ENCODE assay signal across 29 cellular contexts in the genomic region with DNA sequence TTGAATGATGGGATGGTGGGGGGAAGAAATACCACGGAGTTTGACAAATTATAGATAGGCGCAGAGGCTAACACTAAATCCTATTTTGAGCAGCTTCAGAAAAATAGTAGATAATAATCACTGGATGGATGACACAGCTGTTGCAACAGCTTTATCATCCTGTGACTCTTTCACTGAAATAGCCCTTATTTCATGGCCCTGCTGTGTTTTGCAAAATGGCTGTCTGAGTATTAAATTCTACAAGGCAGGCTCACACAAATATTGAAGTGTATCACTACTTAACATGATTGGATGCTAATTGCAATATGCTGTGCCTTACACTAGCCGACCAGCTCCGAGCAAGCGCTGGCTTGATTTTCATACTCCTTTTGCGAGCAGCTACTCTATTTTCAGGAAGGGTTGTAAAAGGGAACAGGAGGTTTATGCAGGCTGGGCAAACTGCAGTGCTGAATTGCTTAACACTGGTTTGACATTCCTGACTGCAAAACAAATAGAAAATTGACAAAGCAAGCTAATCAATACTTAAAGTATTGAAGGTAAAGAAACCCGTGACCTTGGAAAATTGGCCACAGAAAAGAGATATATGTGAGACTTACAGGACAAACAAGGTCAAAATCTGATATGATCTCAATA.
DNase-seq lines count a peak whose midpoint lies in the region; ATAC-seq and TF ChIP-seq lines count a peak whose summit lies in the region.
"Had no signal": no experiment of that assay in that cellular context is flagged by ENCODE, and none has a peak within 500 bp of the region (broad histone marks: within the 10 kb centered on the region; RNA-seq: fewer than 3 reads in every experiment).

No MANE protein-coding gene starts in this region.

- TF ChIP-seq POLR2A in gastroesophageal sphincter (IDR thresholded peaks at IDR 0.05), result no peak

- H3K4me1 ChIP-seq in left ventricle myocardium inferior (peaks cover 12% of the 10 kb centered on the region), gastroesophageal sphincter (peaks cover 3 to 83% (median 4%) of the 10 kb centered on the region in 3 donors)
- H3K4me1 ChIP-seq: colonic mucosa had no signal

- no peak for DNase-seq in left ventricle myocardium inferior
- DNase-seq in Right ventricle myocardium superior, result no peak
- peak; percentile 4 for DNase-seq in OCI-M1 (lab: John Stamatoyannopoulos, UW)
- DNase-seq in superior temporal gyrus (ENCODE audit: extremely low spot score), result peak; percentile 37
- no peak for DNase-seq in ecto neural progenitor cell (ENCODE audit: low spot score)
- no peak for DNase-seq in KBM-7
- DNase-seq: activated CD4-positive, alpha-beta T cell treated with anti-CD3 and anti-CD28 coated beads, Interleukin-2, amount 10 ng/mL, durations not matched to agents 7 days and 5 days; activated effector memory CD4-positive, alpha-beta T cell treated with Interleukin-2 at 50 U/mL for 16 hours; aorta; CD4-positive, alpha-beta memory T cell; colonic mucosa; effector memory CD8-positive, alpha-beta T cell; EL; erythroblast; glutamatergic neuron; H7; IMR-90; mucosa of descending colon; natural killer cell; NCI-H1105; NCI-H187; stimulated activated CD4-positive, alpha-beta T cell treated with anti-CD3 and anti-CD28 coated beads, Interleukin-15, amount 100 ng/mL, for 24 hours; stimulated activated CD4-positive, alpha-beta T cell treated with anti-CD3 and anti-CD28 coated beads, Interleukin-4, amount 100 ng/mL, for 4 hours; T1000 had no signal

- ATAC-seq in Right ventricle myocardium superior (ENCODE audit: poor library complexity) (no peak), gastroesophageal sphincter (no peak), GM21619 (IDR thresholded peaks at IDR 0.05; ENCODE audit: unreplicated experiment) (no peak)
- ATAC-seq: activated naive CD4-positive, alpha-beta T cell treated with anti-CD3 and anti-CD28 coated beads, Interleukin-2, amount 50 U/mL, for 72 hours; effector memory CD8-positive, alpha-beta T cell; GM12878; mucosa of descending colon; natural killer cell had no signal

- H3K27me3 ChIP-seq in left ventricle myocardium inferior (ENCODE audit: low read depth), result no peaks in the 10 kb centered on the region
- H3K27me3 ChIP-seq in gastroesophageal sphincter, result no peaks in the 10 kb centered on the region
- H3K27me3 ChIP-seq: colonic mucosa had no signal

- H3K9me3 ChIP-seq in left ventricle myocardium inferior (replicated peaks) (no peaks in the 10 kb centered on the region), gastroesophageal sphincter (no peaks in the 10 kb centered on the region)
- H3K9me3 ChIP-seq: colonic mucosa, mucosa of descending colon had no signal

- intact Hi-C loops in left ventricle myocardium inferior (cut with micrococcal nuclease), result no loop called here
- intact Hi-C loops in Right ventricle myocardium superior (cut with DNase I), result no loop called here

- H3K27ac ChIP-seq in left ventricle myocardium inferior (replicated peaks) (no peak overlapping the region), gastroesophageal sphincter (peak overlapping the region in 3 of 4 donors; percentile 65 to 69 (median 66))
- H3K27ac ChIP-seq: colonic mucosa had no signal

- H3K36me3 ChIP-seq in left ventricle myocardium inferior, result no peaks in the 10 kb centered on the region
- H3K36me3 ChIP-seq in gastroesophageal sphincter, result no peaks in the 10 kb centered on the region
- H3K36me3 ChIP-seq: colonic mucosa had no signal

- TF ChIP-seq CTCF in left ventricle myocardium inferior (IDR thresholded peaks at IDR 0.05; ENCODE audit: borderline replicate concordance), result no peak
- no peak for TF ChIP-seq CTCF in gastroesophageal sphincter (IDR thresholded peaks at IDR 0.05)

- in situ Hi-C loops in KBM-7 (cut with MboI; ENCODE audit: low pct_unique_long_range_greater_than_20kb, low sequenced_read_pairs), result no loop called here

- H3K4me3 ChIP-seq in left ventricle myocardium inferior (peak overlapping the region; percentile 45), gastroesophageal sphincter (peak overlapping the region in 1 of 2 donors; percentile 38)
- H3K4me3 ChIP-seq: colonic mucosa, GM12878, lung, mucosa of descending colon had no signal

- no peak for TF ChIP-seq EP300 in gastroesophageal sphincter (IDR thresholded peaks at IDR 0.05)

- 52 to 63% methylated on average over 6 to 7 of the region's 7 CpGs for WGBS in gastroesophageal sphincter (ENCODE audit: low coverage in 1 of 2), 2 donors

Comparison
In these comparisons a context has a peak if more than half of its experiments do, and no peak if none do; other contexts are left out.
1. DNase-seq: peak in OCI-M1 (single experiment) and superior temporal gyrus (single experiment); none in left ventricle myocardium inferior (single experiment), Right ventricle myocardium superior (single experiment), ecto neural progenitor cell (single experiment) and KBM-7 (single experiment).